In genomic region chr20:1022871-1023270, GRCh38 we compare ENCODE assay signal across 8 cellular contexts. TPM values are rescaled to one million over a fixed set of nuclear protein-coding genes. Genes with fewer than 3 reads are reported as not detected.
"Had no signal": no experiment of that assay in that cellular context is flagged by ENCODE, and none has a peak within 500 bp of the region (broad histone marks: within the 10 kb centered on the region; RNA-seq: fewer than 3 reads in every experiment).

No MANE protein-coding gene starts in this region.

- H3K9me3 Mint-ChIP-seq: IgD-negative memory B cell had no signal

- H3K27ac ChIP-seq: HL-60, KMS-11 had no signal

- H3K4me2 ChIP-seq: KMS-11 had no signal

- H3K4me3 Mint-ChIP-seq: IgD-negative memory B cell had no signal

- FAIRE-seq: HTR-8/SVneo had no signal

- H3K9ac ChIP-seq: KMS-11 had no signal

- H3K27ac Mint-ChIP-seq: IgD-negative memory B cell had no signal

- DNase-seq: IMR-90, KBM-7, KG1 had no signal

RNA-seq across cellular contexts. Expression of gene RSPO4, which starts 20.8 kb away (rescaled TPM):
- total RNA-seq: HT-29, IMR-90 had no signal
- polyA plus RNA-seq: IgD-negative memory B cell, IMR-90 had no signal
